Comparison of ENCODE assay signal across 8 cellular contexts in the genomic region with DNA sequence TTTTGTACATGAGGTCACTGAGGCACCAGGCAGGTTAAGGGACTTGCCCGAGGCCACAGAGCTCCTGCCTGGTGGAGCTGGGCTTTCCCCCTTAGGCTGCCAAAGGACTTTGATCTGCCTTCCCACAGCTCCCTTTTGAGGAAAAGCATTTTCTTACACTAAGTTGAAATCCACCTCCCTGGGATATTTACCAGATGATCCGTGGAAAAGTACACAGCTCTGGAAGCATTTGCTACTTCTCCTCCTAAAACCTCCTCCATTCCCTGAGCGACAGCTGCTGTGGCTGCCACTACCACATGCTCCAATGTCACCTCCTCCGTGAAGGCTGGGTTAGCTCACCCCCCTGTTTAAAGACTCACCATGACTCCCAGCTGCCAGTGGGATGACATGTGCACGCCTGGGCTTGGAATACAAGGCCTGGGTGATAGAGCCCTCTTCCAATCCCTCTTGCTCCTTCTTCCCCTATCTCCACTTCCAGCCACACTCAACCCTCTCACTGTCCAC. TPM values are rescaled to one million over a fixed set of nuclear protein-coding genes. Genes with fewer than 3 reads are reported as not detected.
DNase-seq lines count a peak whose midpoint lies in the region; ATAC-seq and TF ChIP-seq lines count a peak whose summit lies in the region.

No MANE protein-coding gene starts in this region.

- ATAC-seq in body of pancreas (peak; percentile 31), HG03139 (IDR thresholded peaks at IDR 0.05; ENCODE audit: unreplicated experiment) (no peak), HG02885 (IDR thresholded peaks at IDR 0.05; ENCODE audit: poor library complexity, unreplicated experiment) (no peak), GM18519 (IDR thresholded peaks at IDR 0.05; ENCODE audit: low FRiP score, unreplicated experiment) (no peak)

- TF ChIP-seq CTCF in body of pancreas (IDR thresholded peaks at IDR 0.05) = no peak

- no peak overlapping the region for H2BK120ac ChIP-seq in mesendoderm (ENCODE audit: low read depth, low read length)

- peak in 2 of 3 donors; percentile 9 to 43 for TF ChIP-seq POLR2A in body of pancreas (IDR thresholded peaks at IDR 0.05)

- H3K36me3 ChIP-seq in body of pancreas (replicated peaks in 1 of 2; ENCODE audit: insufficient read depth in 1 of 2, low read depth in 2 of 2) (no peaks in the 10 kb centered on the region), mesendoderm (ENCODE audit: control insufficient read depth, insufficient read depth, low read length) (no peaks in the 10 kb centered on the region)

- no peak overlapping the region for H4K5ac ChIP-seq in mesendoderm (ENCODE audit: low read length)

- H3K27me3 ChIP-seq in body of pancreas (no peaks in the 10 kb centered on the region), mesendoderm (ENCODE audit: insufficient read depth, low read length, poor library complexity) (no peaks in the 10 kb centered on the region)

- H3K79me2 ChIP-seq in mesendoderm (ENCODE audit: control insufficient read depth, insufficient read depth, low read length) = peaks cover 31% of the 10 kb centered on the region

- no peak overlapping the region for H3K4ac ChIP-seq in mesendoderm (ENCODE audit: low read depth, low read length)

- H2BK15ac ChIP-seq in mesendoderm (replicated peaks; ENCODE audit: low read depth) = no peak overlapping the region

- intact Hi-C loops in body of pancreas (cut with DNase I) = no loop called here

- 19 to 37% methylated on average over 5 of the region's 5 CpGs for WGBS in body of pancreas, 2 donors
- WGBS in mesendoderm (ENCODE audit: extremely low coverage, insufficient coverage, low lambda C conversion rate) = no CpG with 5 or more reads among the region's 5 CpGs

- no peak overlapping the region for H2BK5ac ChIP-seq in mesendoderm (ENCODE audit: low read length)

- H3K4me1 ChIP-seq in body of pancreas (peaks cover 47% of the 10 kb centered on the region), mesendoderm (ENCODE audit: control insufficient read depth, low read depth, low read length) (peaks cover 15% of the 10 kb centered on the region)

- H3K79me1 ChIP-seq in mesendoderm (ENCODE audit: low read length) = peaks cover 12% of the 10 kb centered on the region

- H3K4me2 ChIP-seq in mesendoderm (ENCODE audit: low read length) = no peak overlapping the region

- H3K56ac ChIP-seq in mesendoderm (ENCODE audit: low read length) = no peak overlapping the region

- no peaks in the 10 kb centered on the region for H3K9me3 ChIP-seq in body of pancreas

- H3K27ac ChIP-seq in body of pancreas = peak overlapping the region; percentile 77 to 86 (median 78)
- no peak overlapping the region for H3K27ac ChIP-seq in mesendoderm (ENCODE audit: low read depth, low read length)

- H3K18ac ChIP-seq in mesendoderm (ENCODE audit: low read length) = no peak overlapping the region

- H4K8ac ChIP-seq in mesendoderm (ENCODE audit: low read depth, low read length) = no peak overlapping the region

- no peak overlapping the region for H2AK5ac ChIP-seq in mesendoderm (ENCODE audit: low read length)

- H3K4me3 ChIP-seq in body of pancreas = no peak overlapping the region
- no peak overlapping the region for H3K4me3 ChIP-seq in mesendoderm (ENCODE audit: low read length)

- DNase-seq in EL (peak; percentile 66), NCI-H2171 (lab: John Stamatoyannopoulos, UW) (peak; percentile 79), body of pancreas (peak; percentile 69 to 83 (median 80)), mesendoderm (peak; percentile 67)
- DNase-seq in central memory CD4-positive, alpha-beta T cell = no peak

- no peak overlapping the region for H3K9ac ChIP-seq in mesendoderm (ENCODE audit: low read length)

- no peak overlapping the region for H3K23ac ChIP-seq in mesendoderm (ENCODE audit: low read length)

RNA-seq across cellular contexts. Expression of gene MPRIP, which starts 1.2 kb away (rescaled TPM):
- total RNA-seq in body of pancreas = 100 to 1,000 TPM; 147 to 269 TPM
- 95.9 TPM for polyA plus RNA-seq in mesendoderm (2013, experiment 1 of 2)
- polyA plus RNA-seq in mesendoderm (2013, experiment 2 of 2) = 94.7 TPM
